ENCODE assay signal across 16 cellular contexts in genomic region chr10:86600296-86600695, GRCh38. TPM values are rescaled to one million over a fixed set of nuclear protein-coding genes. Genes with fewer than 3 reads are reported as not detected.
"Had no signal": no experiment of that assay in that cellular context is flagged by ENCODE, and none has a peak within 500 bp of the region (broad histone marks: within the 10 kb centered on the region; RNA-seq: fewer than 3 reads in every experiment).

No MANE protein-coding gene starts in this region.

- H3K27ac ChIP-seq: adrenal gland, lower lobe of right lung had no signal

- H3K36me3 ChIP-seq: adrenal gland, lower lobe of right lung had no signal

- ATAC-seq: stimulated activated naive CD8-positive, alpha-beta T cell treated with anti-CD3 and anti-CD28 coated beads, Interleukin-15, Interleukin-2, amounts not matched to agents 100 U/mL and 50 U/mL, for 24 hours had no signal

- H3K4me3 ChIP-seq: adrenal gland, lower lobe of right lung, smooth muscle cell had no signal

- H3K4me1 ChIP-seq: adrenal gland, lower lobe of right lung had no signal

- FAIRE-seq: colon, islet of Langerhans had no signal

- H3K4me2 ChIP-seq: smooth muscle cell had no signal

- DNase-seq: activated CD4-positive, alpha-beta T cell treated with anti-CD3 and anti-CD28 coated beads, Interleukin-2, amount 50 U/mL, for 1 hour; activated naive CD4-positive, alpha-beta T cell treated with anti-CD3 and anti-CD28 coated beads, Interleukin-2, amount 50 U/mL, for 16 hours; activated T-cell treated with anti-CD3 and anti-CD28 coated beads for 4 hours; adrenal gland; erythroblast; lower lobe of right lung; right cardiac atrium; stimulated activated CD4-positive, alpha-beta T cell treated with anti-CD3 and anti-CD28 coated beads, Interleukin-4, amount 100 ng/mL, for 4 hours; stimulated activated CD8-positive, alpha-beta memory T cell treated with anti-CD3 and anti-CD28 coated beads, Interleukin-4, amount 100 ng/mL, for 48 hours; stimulated activated naive CD8-positive, alpha-beta T cell treated with anti-CD3 and anti-CD28 coated beads, Interleukin-15, Interleukin-2, amounts not matched to agents 100 U/mL and 50 U/mL, for 24 hours; trophoblast cell had no signal

- H3K27me3 ChIP-seq: adrenal gland had no signal

- H3K9me3 ChIP-seq: lower lobe of right lung had no signal

RNA-seq across cellular contexts. Expression of gene OPN4, which starts 54.1 kb away (rescaled TPM):
- total RNA-seq: lower lobe of right lung, mesothelial cell of epicardium, progenitor cell of endocrine pancreas, smooth muscle cell had no signal
- polyA plus RNA-seq: smooth muscle cell had no signal
